In the genomic region with DNA sequence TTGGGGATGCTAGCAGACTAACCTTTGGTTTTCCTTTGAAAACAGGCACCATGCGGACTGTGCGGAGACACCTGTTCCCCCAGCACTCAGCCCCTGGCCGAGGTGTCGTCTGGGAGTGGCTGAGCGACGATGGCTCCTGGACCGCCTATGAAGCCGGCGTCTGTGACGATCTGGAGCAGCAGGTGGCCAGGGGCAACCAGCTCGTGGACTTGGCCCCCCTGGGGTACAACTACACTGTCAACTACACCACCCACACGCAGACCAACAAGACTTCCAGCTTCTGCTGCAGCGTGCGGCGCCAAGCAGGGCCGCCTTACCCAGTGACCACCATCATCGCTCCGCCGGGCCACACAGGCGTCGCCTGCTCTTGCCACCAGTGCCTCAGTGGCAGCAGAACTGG, we compare ENCODE assay signal across 7 cellular contexts. TPM values are rescaled to one million over a fixed set of nuclear protein-coding genes. Genes with fewer than 3 reads are reported as not detected.
"Had no signal": no experiment of that assay in that cellular context is flagged by ENCODE, and none has a peak within 500 bp of the region (broad histone marks: within the 10 kb centered on the region; RNA-seq: fewer than 3 reads in every experiment).

No MANE protein-coding gene starts in this region.

RNA-seq across cellular contexts. Expression of a gene that starts 51.6 kb away (rescaled TPM):
- total RNA-seq: GM23248, GM23338, H1, H4, H7, H9, HFFc6 had no signal
- polyA plus RNA-seq: GM23248, GM23338, H1 had no signal
